Comparison of ENCODE assay signal across 2 cellular contexts in the genomic region with DNA sequence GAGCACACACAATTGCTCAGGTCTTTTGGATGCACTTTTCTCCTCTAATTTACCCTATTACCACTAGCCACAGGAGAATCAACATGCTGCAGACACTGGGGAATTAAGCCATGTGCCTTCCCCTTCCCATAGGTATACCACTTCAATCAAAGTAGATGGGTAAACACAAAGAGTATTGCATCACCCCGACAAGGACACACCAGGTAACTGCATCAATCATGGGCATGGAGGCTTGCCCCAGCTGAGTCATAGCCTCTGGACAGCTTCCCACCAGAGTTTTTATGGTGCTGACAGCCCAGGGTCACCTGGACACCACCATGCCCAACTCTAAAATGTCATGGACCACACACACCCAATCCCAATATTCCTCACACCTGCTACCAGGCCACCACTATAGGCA.
TF ChIP-seq lines count a peak whose summit lies in the region.

No MANE protein-coding gene starts in this region.

TF ChIP-seq in HCT116, 20 proteins besides CTCF, POLR2A, EP300 and RAD21 (continued from another document):
- TF ChIP-seq CBX3 (IDR thresholded peaks at IDR 0.05; ENCODE audit: low read depth) (no peak), TCF7L2 (IDR thresholded peaks at IDR 0.05; ENCODE audit: borderline replicate concordance, extremely low read depth, insufficient read depth, insufficient read length) (peak; percentile 40)

TF ChIP-seq in HepG2, 621 proteins besides CTCF, POLR2A, EP300 and RAD21 (continued from another document):
- TF ChIP-seq SALL2 (CRISPR knock-in tag; IDR thresholded peaks at IDR 0.05) = no peak
- no peak for TF ChIP-seq ZFP62 (CRISPR knock-in tag; IDR thresholded peaks at IDR 0.05)
- TF ChIP-seq SP5 (CRISPR knock-in tag; IDR thresholded peaks at IDR 0.05; ENCODE audit: borderline replicate concordance, low read depth) = no peak
- TF ChIP-seq ZFP36L2 (CRISPR knock-in tag; IDR thresholded peaks at IDR 0.05) = no peak
- no peak for TF ChIP-seq ZNF160 (CRISPR knock-in tag; IDR thresholded peaks at IDR 0.05)
- TF ChIP-seq, protein P1, sequence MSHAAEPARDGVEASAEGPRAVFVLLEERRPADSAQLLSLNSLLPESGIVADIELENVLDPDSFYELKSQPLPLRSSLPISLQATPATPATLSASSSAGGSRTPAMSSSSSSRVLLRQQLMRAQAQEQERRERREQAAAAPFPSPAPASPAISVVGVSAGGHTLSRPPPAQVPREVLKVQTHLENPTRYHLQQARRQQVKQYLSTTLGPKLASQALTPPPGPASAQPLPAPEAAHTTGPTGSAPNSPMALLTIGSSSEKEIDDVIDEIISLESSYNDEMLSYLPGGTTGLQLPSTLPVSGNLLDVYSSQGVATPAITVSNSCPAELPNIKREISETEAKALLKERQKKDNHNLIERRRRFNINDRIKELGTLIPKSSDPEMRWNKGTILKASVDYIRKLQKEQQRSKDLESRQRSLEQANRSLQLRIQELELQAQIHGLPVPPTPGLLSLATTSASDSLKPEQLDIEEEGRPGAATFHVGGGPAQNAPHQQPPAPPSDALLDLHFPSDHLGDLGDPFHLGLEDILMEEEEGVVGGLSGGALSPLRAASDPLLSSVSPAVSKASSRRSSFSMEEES (CRISPR knock-in tag; IDR thresholded peaks at IDR 0.05) = no peak
TF ChIP-seq in HepG2: peak in this region for 1.
